In genomic region chr20:46001498-46001897, GRCh38 we compare ENCODE assay signal across 25 cellular contexts. TPM values are rescaled to one million over a fixed set of nuclear protein-coding genes. Genes with fewer than 3 reads are reported as not detected.
"Had no signal": no experiment of that assay in that cellular context is flagged by ENCODE, and none has a peak within 500 bp of the region (broad histone marks: within the 10 kb centered on the region; RNA-seq: fewer than 3 reads in every experiment).

No MANE protein-coding gene starts in this region.

- H3K36me3 ChIP-seq: brain microvascular endothelial cell, cardiac muscle cell, Peyer's patch, SJSA1 had no signal

- H3K27me3 ChIP-seq: cardiac muscle cell, Peyer's patch had no signal

- H3K36me3 Mint-ChIP-seq: activated CD4-positive, alpha-beta memory T cell treated with anti-CD3 and anti-CD28 coated beads for 36 hours; activated naive CD4-positive, alpha-beta T cell treated with anti-CD3 and anti-CD28 coated beads, Interleukin-2, amount 10 ng/mL, durations not matched to agents 7 days and 5 days; activated naive CD8-positive, alpha-beta T cell treated with anti-CD3 and anti-CD28 coated beads for 36 hours had no signal

- H3K27me3 Mint-ChIP-seq: activated T-helper 17 cell treated with anti-CD3 and anti-CD28 coated beads, Interleukin-2, amount 50 U/mL, for 72 hours; T-helper 17 cell had no signal

- H3K9me3 Mint-ChIP-seq: activated CD4-positive, alpha-beta memory T cell treated with anti-CD3 and anti-CD28 coated beads for 36 hours; activated CD4-positive, alpha-beta T cell treated with anti-CD3 and anti-CD28 coated beads, Interleukin-2, amount 10 ng/mL, durations not matched to agents 7 days and 5 days; activated naive CD4-positive, alpha-beta T cell treated with anti-CD3 and anti-CD28 coated beads, Interleukin-2, amount 10 ng/mL, durations not matched to agents 7 days and 5 days; activated naive CD8-positive, alpha-beta T cell treated with anti-CD3 and anti-CD28 coated beads for 36 hours; activated T-helper 17 cell treated with anti-CD3 and anti-CD28 coated beads, Interleukin-2, amount 50 U/mL, for 72 hours had no signal

- ATAC-seq: T-helper 17 cell had no signal

- H3K4me3 ChIP-seq: cardiac muscle cell, Peyer's patch, SJSA1 had no signal

- H3K4me3 Mint-ChIP-seq: activated CD4-positive, alpha-beta memory T cell treated with anti-CD3 and anti-CD28 coated beads for 36 hours; activated CD4-positive, alpha-beta T cell treated with anti-CD3 and anti-CD28 coated beads, Interleukin-2, amount 10 ng/mL, durations not matched to agents 7 days and 5 days; activated naive CD4-positive, alpha-beta T cell treated with anti-CD3 and anti-CD28 coated beads, Interleukin-2, amount 10 ng/mL, durations not matched to agents 7 days and 5 days; activated naive CD8-positive, alpha-beta T cell treated with anti-CD3 and anti-CD28 coated beads for 36 hours; activated T-helper 17 cell treated with anti-CD3 and anti-CD28 coated beads, Interleukin-2, amount 50 U/mL, for 72 hours had no signal

- H3K4me1 ChIP-seq: SJSA1 had no signal

- H3K9me3 ChIP-seq: Peyer's patch, SJSA1 had no signal

- H3K27ac ChIP-seq: brain microvascular endothelial cell, Peyer's patch, RWPE1, SJSA1 had no signal

- H3K27ac Mint-ChIP-seq: activated CD4-positive, alpha-beta memory T cell treated with anti-CD3 and anti-CD28 coated beads for 36 hours; activated CD4-positive, alpha-beta T cell treated with anti-CD3 and anti-CD28 coated beads, Interleukin-2, amount 10 ng/mL, durations not matched to agents 7 days and 5 days; activated naive CD4-positive, alpha-beta T cell treated with anti-CD3 and anti-CD28 coated beads, Interleukin-2, amount 10 ng/mL, durations not matched to agents 7 days and 5 days; activated naive CD8-positive, alpha-beta T cell treated with anti-CD3 and anti-CD28 coated beads for 36 hours; activated T-helper 17 cell treated with anti-CD3 and anti-CD28 coated beads, Interleukin-2, amount 50 U/mL, for 72 hours had no signal

- DNase-seq: activated CD4-positive, alpha-beta memory T cell treated with anti-CD3 and anti-CD28 coated beads for 36 hours; activated CD4-positive, alpha-beta T cell treated with anti-CD3 and anti-CD28 coated beads, Interleukin-2, amount 10 ng/mL, durations not matched to agents 7 days and 5 days; activated CD4-positive, CD25-positive, alpha-beta regulatory T cell; activated CD8-positive, alpha-beta memory T cell treated with anti-CD3 and anti-CD28 coated beads for 24 hours; activated gamma-delta T cell; activated naive CD4-positive, alpha-beta T cell treated with anti-CD3 and anti-CD28 coated beads, Interleukin-2, amount 10 ng/mL, durations not matched to agents 7 days and 5 days; activated naive CD8-positive, alpha-beta T cell treated with anti-CD3 and anti-CD28 coated beads for 36 hours; activated T-cell treated with anti-CD3 and anti-CD28 coated beads, Interleukin-2, amount 50 U/mL, for 48 hours; brain microvascular endothelial cell; Kasumi-1; KBM-7; NCI-H1105 treated with DMSO at 0.1 percent for 48 hours; NCI-H1436 treated with DMSO at 0.1 percent for 48 hours; NCI-H187; NCI-H2081; NCI-H446; NCI-H524; SHP77; T-helper 17 cell; T1000 had no signal

RNA-seq across cellular contexts. Expression of gene MMP9, which starts 7.2 kb away (rescaled TPM):
- total RNA-seq: activated CD4-positive, alpha-beta T cell treated with anti-CD3 and anti-CD28 coated beads, Interleukin-2, amount 10 ng/mL, durations not matched to agents 7 days and 5 days; activated T-helper 17 cell treated with anti-CD3 and anti-CD28 coated beads, Interleukin-2, amount 50 U/mL, for 72 hours; cardiac muscle cell; SJSA1 had no signal

RNA-seq across cellular contexts. Expression of gene SLC12A5, which starts 27.5 kb away (rescaled TPM):
- total RNA-seq: Peyer's patch, SJSA1, T-helper 17 cell had no signal
